28 cellular contexts compared by ENCODE assay signal in genomic region chr1:85957760-85958159, GRCh38.
"Had no signal": no experiment of that assay in that cellular context is flagged by ENCODE, and none has a peak within 500 bp of the region (broad histone marks: within the 10 kb centered on the region; RNA-seq: fewer than 3 reads in every experiment).

No MANE protein-coding gene starts in this region.

- ATAC-seq: activated CD8-positive, alpha-beta memory T cell treated with anti-CD3 and anti-CD28 coated beads, Interleukin-2, amount 10 ng/mL, durations not matched to agents 7 days and 5 days; activated CD8-positive, alpha-beta T cell treated with anti-CD3 and anti-CD28 coated beads for 36 hours; activated naive CD4-positive, alpha-beta T cell treated with anti-CD3 and anti-CD28 coated beads, Interleukin-2, amount 50 U/mL, for 72 hours; esophagus mucosa; pancreas; stimulated activated effector memory CD8-positive, alpha-beta T cell treated with anti-CD3 and anti-CD28 coated beads, Interleukin-12 subunit alpha, Interleukin-12 subunit beta, amount 100 ng/mL, for 72 hours; stimulated activated naive CD8-positive, alpha-beta T cell treated with anti-CD3 and anti-CD28 coated beads, Interleukin-15, amount 100 ng/mL, for 72 hours; WTC11 had no signal

- H3K9me3 Mint-ChIP-seq: activated CD8-positive, alpha-beta T cell treated with anti-CD3 and anti-CD28 coated beads for 36 hours; dendritic cell treated with granulocyte-macrophage colony-stimulating factor and Interleukin-4, amounts not matched to agents 40 ng/mL and 50 ng/mL, for 4 days; endodermal cell; stimulated activated naive CD8-positive, alpha-beta T cell treated with anti-CD3 and anti-CD28 coated beads, Interleukin-15, amount 100 ng/mL, for 72 hours; type B pancreatic cell had no signal

- DNase-seq: activated CD4-positive, alpha-beta T cell treated with anti-CD3 and anti-CD28 coated beads for 1 hour; activated CD4-positive, alpha-beta T cell treated with anti-CD3 and anti-CD28 coated beads, Interleukin-2, amount 50 U/mL, for 1 hour; activated CD8-positive, alpha-beta memory T cell treated with anti-CD3 and anti-CD28 coated beads, Interleukin-2, amount 10 ng/mL, durations not matched to agents 7 days and 5 days; activated CD8-positive, alpha-beta T cell treated with anti-CD3 and anti-CD28 coated beads for 36 hours; activated naive CD4-positive, alpha-beta T cell; activated T-cell treated with anti-CD3 and anti-CD28 coated beads, Interleukin-2, amount 50 U/mL, for 48 hours; endodermal cell; foreskin fibroblast; head of caudate nucleus; hypothalamus; immature natural killer cell; kidney; naive B cell; pancreas; sigmoid colon; small intestine; stimulated activated CD4-positive, alpha-beta T cell treated with anti-CD3 and anti-CD28 coated beads, Interleukin-4, amount 100 ng/mL, for 24 hours; stimulated activated naive CD8-positive, alpha-beta T cell treated with anti-CD3 and anti-CD28 coated beads, Interleukin-15, amount 100 ng/mL, for 72 hours; substantia nigra; uterus had no signal

- H3K27ac Mint-ChIP-seq: activated CD8-positive, alpha-beta memory T cell treated with anti-CD3 and anti-CD28 coated beads, Interleukin-2, amount 10 ng/mL, durations not matched to agents 7 days and 5 days; activated CD8-positive, alpha-beta T cell treated with anti-CD3 and anti-CD28 coated beads for 36 hours; activated naive CD4-positive, alpha-beta T cell treated with anti-CD3 and anti-CD28 coated beads, Interleukin-2, amount 50 U/mL, for 72 hours; dendritic cell treated with granulocyte-macrophage colony-stimulating factor and Interleukin-4, amounts not matched to agents 40 ng/mL and 50 ng/mL, for 4 days; endodermal cell; immature natural killer cell; mesothelial cell of epicardium; stimulated activated effector memory CD8-positive, alpha-beta T cell treated with anti-CD3 and anti-CD28 coated beads, Interleukin-12 subunit alpha, Interleukin-12 subunit beta, amount 100 ng/mL, for 72 hours; stimulated activated naive CD8-positive, alpha-beta T cell treated with anti-CD3 and anti-CD28 coated beads, Interleukin-15, amount 100 ng/mL, for 72 hours; type B pancreatic cell; WTC11 had no signal

- H3K36me3 Mint-ChIP-seq: activated CD8-positive, alpha-beta memory T cell treated with anti-CD3 and anti-CD28 coated beads, Interleukin-2, amount 10 ng/mL, durations not matched to agents 7 days and 5 days; activated naive CD4-positive, alpha-beta T cell treated with anti-CD3 and anti-CD28 coated beads, Interleukin-2, amount 50 U/mL, for 72 hours; immature natural killer cell; mesothelial cell of epicardium; naive B cell; stimulated activated effector memory CD8-positive, alpha-beta T cell treated with anti-CD3 and anti-CD28 coated beads, Interleukin-12 subunit alpha, Interleukin-12 subunit beta, amount 100 ng/mL, for 72 hours; type B pancreatic cell; WTC11 had no signal

- H3K4me3 Mint-ChIP-seq: activated CD8-positive, alpha-beta memory T cell treated with anti-CD3 and anti-CD28 coated beads, Interleukin-2, amount 10 ng/mL, durations not matched to agents 7 days and 5 days; activated CD8-positive, alpha-beta T cell treated with anti-CD3 and anti-CD28 coated beads for 36 hours; central memory CD8-positive, alpha-beta T cell; dendritic cell treated with granulocyte-macrophage colony-stimulating factor and Interleukin-4, amounts not matched to agents 40 ng/mL and 50 ng/mL, for 4 days; endodermal cell; immature natural killer cell; mesothelial cell of epicardium; naive B cell; stimulated activated effector memory CD8-positive, alpha-beta T cell treated with anti-CD3 and anti-CD28 coated beads, Interleukin-12 subunit alpha, Interleukin-12 subunit beta, amount 100 ng/mL, for 72 hours; stimulated activated naive CD8-positive, alpha-beta T cell treated with anti-CD3 and anti-CD28 coated beads, Interleukin-15, amount 100 ng/mL, for 72 hours; type B pancreatic cell; WTC11 had no signal

- H3K27me3 Mint-ChIP-seq: activated CD8-positive, alpha-beta memory T cell treated with anti-CD3 and anti-CD28 coated beads, Interleukin-2, amount 10 ng/mL, durations not matched to agents 7 days and 5 days; activated CD8-positive, alpha-beta T cell treated with anti-CD3 and anti-CD28 coated beads for 36 hours; central memory CD8-positive, alpha-beta T cell; dendritic cell treated with granulocyte-macrophage colony-stimulating factor and Interleukin-4, amounts not matched to agents 40 ng/mL and 50 ng/mL, for 4 days; naive B cell; stimulated activated naive CD8-positive, alpha-beta T cell treated with anti-CD3 and anti-CD28 coated beads, Interleukin-15, amount 100 ng/mL, for 72 hours; type B pancreatic cell had no signal

- H3K4me1 Mint-ChIP-seq: activated CD8-positive, alpha-beta memory T cell treated with anti-CD3 and anti-CD28 coated beads, Interleukin-2, amount 10 ng/mL, durations not matched to agents 7 days and 5 days; central memory CD8-positive, alpha-beta T cell; endodermal cell; immature natural killer cell; naive B cell; stimulated activated effector memory CD8-positive, alpha-beta T cell treated with anti-CD3 and anti-CD28 coated beads, Interleukin-12 subunit alpha, Interleukin-12 subunit beta, amount 100 ng/mL, for 72 hours; stimulated activated naive CD8-positive, alpha-beta T cell treated with anti-CD3 and anti-CD28 coated beads, Interleukin-15, amount 100 ng/mL, for 72 hours; WTC11 had no signal
